11 cellular contexts compared by ENCODE assay signal in the genomic region with DNA sequence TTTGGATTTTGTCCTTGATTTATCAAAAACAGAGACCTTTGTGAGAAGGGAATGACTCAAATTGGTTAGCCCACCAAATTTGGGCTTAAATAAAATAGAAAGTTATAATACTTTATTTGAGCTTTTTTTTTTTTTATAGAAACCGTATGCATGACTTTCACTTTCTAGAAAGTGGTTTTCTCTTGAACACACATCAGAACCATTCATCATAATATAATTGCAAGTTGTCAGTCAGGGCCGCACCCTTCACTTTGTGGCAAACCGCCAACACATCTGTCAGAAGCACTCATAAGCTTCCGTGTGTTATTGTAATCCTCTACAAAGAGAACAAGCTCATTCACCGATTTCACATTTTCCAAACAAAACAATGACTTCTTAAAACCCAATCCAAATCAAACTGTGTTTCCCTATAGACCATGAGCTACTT.
DNase-seq lines count a peak whose midpoint lies in the region; ATAC-seq, FAIRE-seq and TF ChIP-seq lines count a peak whose summit lies in the region.
"Had no signal": no experiment of that assay in that cellular context is flagged by ENCODE, and none has a peak within 500 bp of the region (broad histone marks: within the 10 kb centered on the region; RNA-seq: fewer than 3 reads in every experiment).

No MANE protein-coding gene starts in this region.

- H3K36me3 ChIP-seq in left ventricle myocardium inferior, result no peaks in the 10 kb centered on the region
- no peaks in the 10 kb centered on the region for H3K36me3 ChIP-seq in trophoblast cell (ENCODE audit: control insufficient read depth in 1 of 2, insufficient read depth in 2 of 2, low read length in 2 of 2)
- H3K36me3 ChIP-seq in HepG2 (replicated peaks in 1 of 2; ENCODE audit: control insufficient read depth in 1 of 2, insufficient read depth in 2 of 2, low read length in 2 of 2), result no peaks in the 10 kb centered on the region
- H3K36me3 ChIP-seq in Karpas-422 (ENCODE audit: insufficient read depth, low read length), result no peaks in the 10 kb centered on the region

- no peak overlapping the region for H4K12ac ChIP-seq in trophoblast cell (ENCODE audit: low read depth, low read length)

- in situ Hi-C loops in HepG2 (cut with HindIII; ENCODE audit: extremely low pct_ligation_motif_present, low pct_unique_long_range_greater_than_20kb), result no loop called here

- H3K9ac ChIP-seq in trophoblast cell (ENCODE audit: low read length) (no peak overlapping the region), HepG2 (ENCODE audit: insufficient read depth, low read depth, low read length) (no peak overlapping the region), Karpas-422 (ENCODE audit: low read length) (no peak overlapping the region)

- H3K14ac ChIP-seq in trophoblast cell (ENCODE audit: low read length), result no peak overlapping the region

- no peak overlapping the region for H2BK12ac ChIP-seq in trophoblast cell (ENCODE audit: low read length)

- H4K91ac ChIP-seq in trophoblast cell (ENCODE audit: low read depth, low read length), result no peak overlapping the region

- intact Hi-C loops in left ventricle myocardium inferior (cut with micrococcal nuclease), result no loop called here
- intact Hi-C loops in HepG2 (cut with micrococcal nuclease; ENCODE audit: unreplicated experiment), result no loop called here

- H3K23ac ChIP-seq in trophoblast cell (ENCODE audit: low read length), result no peak overlapping the region

- 100% methylated on average over 1 of the region's 5 CpGs for WGBS in trophoblast cell (ENCODE audit: extremely low coverage, insufficient coverage, insufficient read length)
- 68% methylated on average over 5 of the region's 5 CpGs for WGBS in HepG2 (ENCODE audit: low lambda C conversion rate)

- TF ChIP-seq RAD21 in HepG2 (CRISPR knock-in tag; IDR thresholded peaks at IDR 0.05), result no peak

- H4K20me1 ChIP-seq in HepG2 (ENCODE audit: insufficient read depth, low read length) (no peaks in the 10 kb centered on the region), Karpas-422 (ENCODE audit: insufficient read depth, low read depth, low read length) (no peaks in the 10 kb centered on the region)

- H3K27ac ChIP-seq in left ventricle myocardium inferior (replicated peaks) (no peak overlapping the region), trophoblast cell (ENCODE audit: low read depth, low read length) (no peak overlapping the region), HepG2 (ENCODE audit: extremely low read length, insufficient read depth, low read length) (no peak overlapping the region), Karpas-422 (ENCODE audit: low read length) (no peak overlapping the region)

- H3K4me3 ChIP-seq in left ventricle myocardium inferior, result peak overlapping the region; percentile 40
- H3K4me3 ChIP-seq in trophoblast cell (ENCODE audit: low read depth, low read length), result no peak overlapping the region
- no peak overlapping the region for H3K4me3 ChIP-seq in HepG2 (replicated peaks in 1 of 3; ENCODE audit: insufficient read depth in 1 of 3, low read depth in 2 of 3, low read length in 3 of 3)
- H3K4me3 ChIP-seq in Karpas-422 (ENCODE audit: low read length), result no peak overlapping the region

- H3K79me1 ChIP-seq in trophoblast cell (ENCODE audit: low read length), result no peaks in the 10 kb centered on the region

- no peak for TF ChIP-seq EP300 in HepG2 (IDR thresholded peaks at IDR 0.05; ENCODE audit: low read depth in 2 of 2, low read length in 2 of 2)
- no peak for TF ChIP-seq EP300 in HepG2 (CRISPR knock-in tag; IDR thresholded peaks at IDR 0.05; ENCODE audit: borderline replicate concordance)

- ATAC-seq in HepG2, result no peak
- ATAC-seq: effector memory CD8-positive, alpha-beta T cell had no signal

- H4K8ac ChIP-seq in trophoblast cell (ENCODE audit: low read depth, low read length), result no peak overlapping the region

- no peak for TF ChIP-seq CTCF in left ventricle myocardium inferior (IDR thresholded peaks at IDR 0.05; ENCODE audit: borderline replicate concordance)
- TF ChIP-seq CTCF in HepG2 (CRISPR knock-in tag; IDR thresholded peaks at IDR 0.05), result no peak

- no peak overlapping the region for H2BK5ac ChIP-seq in trophoblast cell (ENCODE audit: low read depth, low read length, poor library complexity)

- DNase-seq in DMS53 treated with DMSO at 0.1 percent for 48 hours (lab: John Stamatoyannopoulos, UW; ENCODE audit: unreplicated experiment), result peak; percentile 91
- DNase-seq in NCI-H1092 (lab: John Stamatoyannopoulos, UW), result peak; percentile 31
- peak; percentile 93 for DNase-seq in OCI-M1 (lab: John Stamatoyannopoulos, UW)
- DNase-seq in left ventricle myocardium inferior, result peak; percentile 42
- DNase-seq in trophoblast cell, result no peak
- no peak for DNase-seq in HepG2 (ENCODE audit: low spot score)
- no peak for DNase-seq in Karpas-422
- no peak for DNase-seq in SK-N-DZ (ENCODE audit: low spot score)
- DNase-seq: activated CD4-positive, alpha-beta T cell treated with anti-CD3 and anti-CD28 coated beads, Interleukin-2, amount 50 U/mL, for 4 hours; effector memory CD8-positive, alpha-beta T cell had no signal

- TF ChIP-seq POLR2A in HepG2 (IDR thresholded peaks at IDR 0.05; ENCODE audit: insufficient read depth in 1 of 2, low read depth in 2 of 2, low read length in 2 of 2), result no peak

- H2AFZ ChIP-seq in trophoblast cell (ENCODE audit: insufficient read depth, low read length, poor library complexity), result no peak overlapping the region
- no peak overlapping the region for H2AFZ ChIP-seq in HepG2 (ENCODE audit: low read length)
- no peak overlapping the region for H2AFZ ChIP-seq in Karpas-422 (ENCODE audit: low read length)

- CTCF ChIA-PET in HepG2 (lab: Yijun Ruan, JAX; ENCODE audit: low intra/inter-chr PET ratio, low total read pairs), result no interaction called here

- H3K4me2 ChIP-seq in trophoblast cell (ENCODE audit: low read length), result no peak overlapping the region
- no peak overlapping the region for H3K4me2 ChIP-seq in HepG2 (ENCODE audit: low read depth, low read length)
- no peak overlapping the region for H3K4me2 ChIP-seq in Karpas-422 (ENCODE audit: low read depth, low read length, poor library complexity, severe bottlenecking)

- H3K27me3 ChIP-seq in left ventricle myocardium inferior (ENCODE audit: low read depth), result no peaks in the 10 kb centered on the region
- no peaks in the 10 kb centered on the region for H3K27me3 ChIP-seq in trophoblast cell (ENCODE audit: insufficient read depth, low read length)
- H3K27me3 ChIP-seq in HepG2 (ENCODE audit: control insufficient read depth in 1 of 2, insufficient read depth in 2 of 2, low read length in 2 of 2), result no peaks in the 10 kb centered on the region; a peak in 1 of 5 replicates
- H3K27me3 ChIP-seq in Karpas-422 (ENCODE audit: low read length), result no peaks in the 10 kb centered on the region

- H3K79me2 ChIP-seq in trophoblast cell (ENCODE audit: control insufficient read depth, insufficient read depth, low read length, poor library complexity), result no peaks in the 10 kb centered on the region
- no peaks in the 10 kb centered on the region for H3K79me2 ChIP-seq in HepG2 (ENCODE audit: insufficient read depth, low read length)
- no peaks in the 10 kb centered on the region for H3K79me2 ChIP-seq in Karpas-422 (ENCODE audit: low read length)

- H3K9me3 ChIP-seq in left ventricle myocardium inferior (replicated peaks), result no peaks in the 10 kb centered on the region
- H3K9me3 ChIP-seq in trophoblast cell (ENCODE audit: insufficient read depth, low read depth, low read length), result no peaks in the 10 kb centered on the region
- H3K9me3 ChIP-seq in HepG2 (ENCODE audit: low read length), result no peaks in the 10 kb centered on the region
- no peaks in the 10 kb centered on the region for H3K9me3 ChIP-seq in Karpas-422 (ENCODE audit: low read length)

- FAIRE-seq in HepG2 (lab: Jason Lieb, UNC), result no peak
- FAIRE-seq: H1 had no signal

- no TSS peak for BruUV-seq in HepG2 (replicated peaks; lab: Mats Ljungman, UMichigan)

- no peak overlapping the region for H2AK5ac ChIP-seq in trophoblast cell (ENCODE audit: low read length)

- no peak overlapping the region for H3K4ac ChIP-seq in trophoblast cell (ENCODE audit: low read depth, low read length)

- H2BK120ac ChIP-seq in trophoblast cell (ENCODE audit: insufficient read depth, low read length, poor library complexity), result no peak overlapping the region

- peaks cover 12% of the 10 kb centered on the region for H3K4me1 ChIP-seq in left ventricle myocardium inferior
- H3K4me1 ChIP-seq in trophoblast cell (ENCODE audit: control insufficient read depth in 1 of 2, insufficient read depth in 2 of 2, low read length in 2 of 2), result no peaks in the 10 kb centered on the region
- H3K4me1 ChIP-seq in HepG2 (ENCODE audit: insufficient read depth, low read length), result no peaks in the 10 kb centered on the region
- no peaks in the 10 kb centered on the region for H3K4me1 ChIP-seq in Karpas-422 (ENCODE audit: low read length)

- POLR2A ChIA-PET in HepG2 (lab: Yijun Ruan, JAX), result no interaction called here

- no peak overlapping the region for H3K18ac ChIP-seq in trophoblast cell (ENCODE audit: low read length)

- no peaks in the 10 kb centered on the region for H3K9me2 ChIP-seq in Karpas-422 (replicated peaks; ENCODE audit: insufficient read depth, low read length)

TF ChIP-seq in HepG2, 621 proteins besides CTCF, POLR2A, EP300 and RAD21 (continues in another document):
- TF ChIP-seq NR2F2 (IDR thresholded peaks at IDR 0.05; ENCODE audit: borderline replicate concordance, low read depth) (no peak), BCL6 (CRISPR knock-in tag; IDR thresholded peaks at IDR 0.05) (no peak), ZSCAN21 (CRISPR knock-in tag; IDR thresholded peaks at IDR 0.05; ENCODE audit: borderline replicate concordance) (no peak), ZFP36L2 (CRISPR knock-in tag; IDR thresholded peaks at IDR 0.05) (no peak), FIP1L1 (IDR thresholded peaks at IDR 0.05; ENCODE audit: borderline replicate concordance, insufficient read depth, low read depth, low read length) (no peak), ZFAT (CRISPR knock-in tag; conservative IDR thresholded peaks at IDR 0.05) (no peak), SOX5 (CRISPR knock-in tag; IDR thresholded peaks at IDR 0.05; ENCODE audit: borderline replicate concordance) (no peak)

Comparison
In these comparisons a context has a peak if more than half of its experiments do, and no peak if none do; other contexts are left out.
1. DNase-seq: peak in DMS53 treated with DMSO at 0.1 percent for 48 hours (single experiment), NCI-H1092 (single experiment), OCI-M1 (single experiment) and left ventricle myocardium inferior (single experiment); none in trophoblast cell (0 of 2), HepG2 (single experiment), Karpas-422 (single experiment) and SK-N-DZ (single experiment).